Comparison of ENCODE assay signal across 8 cellular contexts in genomic region chr18:61435064-61435652, GRCh38.
DNase-seq lines count a peak whose midpoint lies in the region; ATAC-seq and TF ChIP-seq lines count a peak whose summit lies in the region.

No MANE protein-coding gene starts in this region.

- intact Hi-C loops in CD14-positive monocyte (cut with micrococcal nuclease) (no loop called here), Panc1 (cut with micrococcal nuclease; ENCODE audit: unreplicated experiment) (no loop called here)

- no peak overlapping the region for H2AFZ ChIP-seq in hepatocyte

- no peak overlapping the region for H3K4me3 Mint-ChIP-seq in CD14-positive monocyte

- in situ Hi-C loops in Panc1 (cut with HindIII; ENCODE audit: low pct_unique_long_range_greater_than_20kb, low sequenced_read_pairs), result no loop called here

- H3K9me3 ChIP-seq in Panc1 (ENCODE audit: control insufficient read depth, insufficient read depth, low read depth, low read length) (no peaks in the 10 kb centered on the region), hepatocyte (ENCODE audit: low read depth) (no peaks in the 10 kb centered on the region)

- H3K27ac ChIP-seq in Panc1 (ENCODE audit: low read length) (no peak overlapping the region), hepatocyte (no peak overlapping the region)

- TF ChIP-seq CTCF in CD14-positive monocyte (IDR thresholded peaks at IDR 0.05), result peak; percentile 32
- peak; percentile 20; the same call in 1 of the 2 replicates for TF ChIP-seq CTCF in Panc1 (IDR thresholded peaks at IDR 0.05)
- TF ChIP-seq CTCF in hepatocyte (IDR thresholded peaks at IDR 0.05; ENCODE audit: poor library complexity), result peak; percentile 41

- H3K4me1 Mint-ChIP-seq in CD14-positive monocyte, result no peaks in the 10 kb centered on the region

- H3K36me3 Mint-ChIP-seq in CD14-positive monocyte, result no peaks in the 10 kb centered on the region

- H3K4me2 ChIP-seq in hepatocyte, result no peak overlapping the region

- H3K4me1 ChIP-seq in Panc1 (ENCODE audit: control insufficient read depth, insufficient read depth, low read length), result no peaks in the 10 kb centered on the region
- no peaks in the 10 kb centered on the region for H3K4me1 ChIP-seq in hepatocyte (ENCODE audit: insufficient read depth)

- H3K27me3 Mint-ChIP-seq in CD14-positive monocyte (ENCODE audit: low read depth in 3 of 3), result peaks cover 0 to 1% (median 1%) of the 10 kb centered on the region in 3 donors

- H3K27me3 ChIP-seq in Panc1 (ENCODE audit: control insufficient read depth, insufficient read depth, low read length), result no peaks in the 10 kb centered on the region
- H3K27me3 ChIP-seq in hepatocyte, result no peaks in the 10 kb centered on the region

- 26% methylated on average over 3 of the region's 3 CpGs for WGBS in hepatocyte (ENCODE audit: low lambda C conversion rate, missing lambda C conversion rate)

- CTCF ChIA-PET in Panc1 (lab: Charles Lee), result no interaction called here

- H3K4me3 ChIP-seq in Panc1 (ENCODE audit: low read depth in 2 of 2, low read length in 2 of 2), result no peak overlapping the region
- no peak overlapping the region for H3K4me3 ChIP-seq in hepatocyte

- POLR2A ChIA-PET in Panc1 (lab: Charles Lee), result no interaction called here

- H3K79me2 ChIP-seq in hepatocyte, result no peaks in the 10 kb centered on the region

- no peak overlapping the region for H3K27ac Mint-ChIP-seq in CD14-positive monocyte

- H3K9me2 ChIP-seq in hepatocyte (replicated peaks; ENCODE audit: insufficient read depth), result no peaks in the 10 kb centered on the region

- no peaks in the 10 kb centered on the region for H4K20me1 ChIP-seq in hepatocyte (ENCODE audit: insufficient read depth, poor library complexity, severe bottlenecking)

- peak; percentile 89 for ATAC-seq in GM18861 (IDR thresholded peaks at IDR 0.05; ENCODE audit: unreplicated experiment)
- ATAC-seq in HG03039 (IDR thresholded peaks at IDR 0.05; ENCODE audit: unreplicated experiment), result peak; percentile 54
- no peak for ATAC-seq in Panc1

- no TSS peak for BruUV-seq in Panc1 (replicated peaks; lab: Mats Ljungman, UMichigan)

- no peak for DNase-seq in CD14-positive monocyte (ENCODE audit: low spot score)
- no peak for DNase-seq in Panc1 (ENCODE audit: low read depth, low spot score)
- DNase-seq in hepatocyte (ENCODE audit: low spot score), result peak; percentile 10
- no peak for DNase-seq in NCI-H2029 treated with DMSO at 0.1 percent for 48 hours (lab: John Stamatoyannopoulos, UW)
- DNase-seq in NCI-H345 treated with DMSO at 0.1 percent for 48 hours (lab: John Stamatoyannopoulos, UW; ENCODE audit: unreplicated experiment), result no peak
- DNase-seq in occipital lobe (lab: John Stamatoyannopoulos, UW), result no peak

- peaks cover 0 to 5% (median 3%) of the 10 kb centered on the region in 7 donors for H3K9me3 Mint-ChIP-seq in CD14-positive monocyte

- H3K36me3 ChIP-seq in Panc1 (ENCODE audit: control insufficient read depth, insufficient read depth, low read length) (no peaks in the 10 kb centered on the region), hepatocyte (replicated peaks; ENCODE audit: insufficient read depth, low read depth) (no peaks in the 10 kb centered on the region)
